ENCODE assay signal across 1 cellular context in the genomic region with DNA sequence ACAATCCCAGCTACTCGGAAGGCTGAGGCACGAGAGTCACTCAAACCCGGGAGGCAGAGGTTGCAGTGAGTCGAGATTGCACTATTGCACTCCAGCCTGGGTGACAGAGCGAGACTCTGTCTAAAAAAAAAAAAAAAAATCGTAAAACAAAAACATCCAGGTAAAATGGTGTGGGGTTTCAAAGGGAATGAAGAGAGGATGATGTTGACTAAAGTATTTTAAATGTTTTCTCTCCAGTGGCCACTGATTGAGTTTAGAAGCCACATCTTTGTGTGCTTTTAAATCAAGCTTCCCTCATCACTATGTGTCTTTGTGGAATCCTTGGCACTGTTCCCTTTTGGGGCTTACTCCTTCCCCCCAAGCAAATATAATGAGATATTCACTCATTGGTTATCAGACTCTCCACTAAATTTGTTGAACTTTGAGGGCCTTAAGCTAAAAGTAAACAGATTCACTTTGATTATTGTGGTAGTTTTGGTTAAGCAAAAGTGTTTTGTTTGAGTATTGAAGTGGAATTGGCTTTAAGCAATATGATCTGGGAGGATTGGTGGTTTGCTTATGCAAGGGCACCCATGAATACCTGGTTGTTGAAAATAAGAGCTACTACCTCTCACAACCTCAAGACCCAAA.
A peak's percentile ranks its signal among the peaks of the same experiment; 100 is the strongest.
TF ChIP-seq lines count a peak whose summit lies in the region.

No MANE protein-coding gene starts in this region.

TF ChIP-seq in HepG2, 621 proteins besides CTCF, POLR2A, EP300 and RAD21 (continued from another document and continues in another):
- TF ChIP-seq, protein P1, sequence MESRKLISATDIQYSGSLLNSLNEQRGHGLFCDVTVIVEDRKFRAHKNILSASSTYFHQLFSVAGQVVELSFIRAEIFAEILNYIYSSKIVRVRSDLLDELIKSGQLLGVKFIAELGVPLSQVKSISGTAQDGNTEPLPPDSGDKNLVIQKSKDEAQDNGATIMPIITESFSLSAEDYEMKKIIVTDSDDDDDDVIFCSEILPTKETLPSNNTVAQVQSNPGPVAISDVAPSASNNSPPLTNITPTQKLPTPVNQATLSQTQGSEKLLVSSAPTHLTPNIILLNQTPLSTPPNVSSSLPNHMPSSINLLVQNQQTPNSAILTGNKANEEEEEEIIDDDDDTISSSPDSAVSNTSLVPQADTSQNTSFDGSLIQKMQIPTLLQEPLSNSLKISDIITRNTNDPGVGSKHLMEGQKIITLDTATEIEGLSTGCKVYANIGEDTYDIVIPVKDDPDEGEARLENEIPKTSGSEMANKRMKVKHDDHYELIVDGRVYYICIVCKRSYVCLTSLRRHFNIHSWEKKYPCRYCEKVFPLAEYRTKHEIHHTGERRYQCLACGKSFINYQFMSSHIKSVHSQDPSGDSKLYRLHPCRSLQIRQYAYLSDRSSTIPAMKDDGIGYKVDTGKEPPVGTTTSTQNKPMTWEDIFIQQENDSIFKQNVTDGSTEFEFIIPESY (CRISPR knock-in tag; IDR thresholded peaks at IDR 0.05) = no peak
- TF ChIP-seq PLRG1 (conservative IDR thresholded peaks at IDR 0.05) (no peak), DBP (CRISPR knock-in tag; IDR thresholded peaks at IDR 0.05; ENCODE audit: not compliant biosample characterization) (no peak), DDIT3 (CRISPR knock-in tag; IDR thresholded peaks at IDR 0.05) (no peak), RFX3 (CRISPR knock-in tag; IDR thresholded peaks at IDR 0.05) (no peak), TEAD3 (CRISPR knock-in tag; optimal IDR thresholded peaks at IDR 0.05; ENCODE audit: borderline replicate concordance) (peak; percentile 7), MATR3 (CRISPR knock-in tag; IDR thresholded peaks at IDR 0.05) (no peak), CCAR2 (optimal IDR thresholded peaks at IDR 0.05; ENCODE audit: low read depth, low read length) (no peak), CREBL2 (CRISPR knock-in tag; IDR thresholded peaks at IDR 0.05; ENCODE audit: borderline replicate concordance) (no peak), ZBTB8A (CRISPR knock-in tag; IDR thresholded peaks at IDR 0.05; ENCODE audit: borderline replicate concordance, low read depth) (no peak), SP2 (CRISPR knock-in tag; IDR thresholded peaks at IDR 0.05) (no peak), RXRB (CRISPR knock-in tag; IDR thresholded peaks at IDR 0.05; ENCODE audit: borderline replicate concordance) (0 out of 2 replicates have a peak, but pooled peaks have one; percentile 34), ZNF10 (CRISPR knock-in tag; IDR thresholded peaks at IDR 0.05; ENCODE audit: borderline replicate concordance, low read depth) (no peak), AKAP8 (CRISPR knock-in tag; IDR thresholded peaks at IDR 0.05) (no peak), ZNF616 (CRISPR knock-in tag; IDR thresholded peaks at IDR 0.05; ENCODE audit: low read depth) (no peak), ESRRA (CRISPR knock-in tag; IDR thresholded peaks at IDR 0.05; ENCODE audit: low read depth) (no peak), ZNF556 (CRISPR knock-in tag; IDR thresholded peaks at IDR 0.05; ENCODE audit: borderline replicate concordance) (no peak), TFDP1 (CRISPR knock-in tag; IDR thresholded peaks at IDR 0.05; ENCODE audit: borderline replicate concordance) (no peak), ZNF292 (CRISPR knock-in tag; IDR thresholded peaks at IDR 0.05; ENCODE audit: borderline replicate concordance, low read depth) (no peak), ZUFSP (CRISPR knock-in tag; IDR thresholded peaks at IDR 0.05; ENCODE audit: borderline replicate concordance) (no peak), PLSCR1 (CRISPR knock-in tag; IDR thresholded peaks at IDR 0.05; ENCODE audit: borderline replicate concordance) (no peak), SP5 (CRISPR knock-in tag; IDR thresholded peaks at IDR 0.05; ENCODE audit: borderline replicate concordance, low read depth) (peak; percentile 54; the same call in 1 of the 2 replicates), JUN (CRISPR knock-in tag; IDR thresholded peaks at IDR 0.05) (no peak), ZNF839 (CRISPR knock-in tag; IDR thresholded peaks at IDR 0.05; ENCODE audit: borderline replicate concordance) (no peak), ZNF768 (CRISPR knock-in tag; IDR thresholded peaks at IDR 0.05) (no peak), ZNF740 (CRISPR knock-in tag; IDR thresholded peaks at IDR 0.05) (no peak), SALL1 (CRISPR knock-in tag; IDR thresholded peaks at IDR 0.05) (no peak), ZNF687 (CRISPR knock-in tag; IDR thresholded peaks at IDR 0.05) (no peak), ONECUT2 (CRISPR knock-in tag; IDR thresholded peaks at IDR 0.05) (no peak), HNRNPL (IDR thresholded peaks at IDR 0.05; ENCODE audit: low read depth, low read length) (no peak), ZNF431 (CRISPR knock-in tag; IDR thresholded peaks at IDR 0.05; ENCODE audit: borderline replicate concordance, low read depth) (no peak), U2AF1 (optimal IDR thresholded peaks at IDR 0.05; ENCODE audit: low read depth, low read length) (no peak), ZNF549 (CRISPR knock-in tag; IDR thresholded peaks at IDR 0.05) (no peak), HOXA3 (CRISPR knock-in tag; IDR thresholded peaks at IDR 0.05) (no peak), ZNF446 (CRISPR knock-in tag; IDR thresholded peaks at IDR 0.05) (no peak), ZNF430 (CRISPR knock-in tag; IDR thresholded peaks at IDR 0.05) (no peak)
- TF ChIP-seq, protein P2, sequence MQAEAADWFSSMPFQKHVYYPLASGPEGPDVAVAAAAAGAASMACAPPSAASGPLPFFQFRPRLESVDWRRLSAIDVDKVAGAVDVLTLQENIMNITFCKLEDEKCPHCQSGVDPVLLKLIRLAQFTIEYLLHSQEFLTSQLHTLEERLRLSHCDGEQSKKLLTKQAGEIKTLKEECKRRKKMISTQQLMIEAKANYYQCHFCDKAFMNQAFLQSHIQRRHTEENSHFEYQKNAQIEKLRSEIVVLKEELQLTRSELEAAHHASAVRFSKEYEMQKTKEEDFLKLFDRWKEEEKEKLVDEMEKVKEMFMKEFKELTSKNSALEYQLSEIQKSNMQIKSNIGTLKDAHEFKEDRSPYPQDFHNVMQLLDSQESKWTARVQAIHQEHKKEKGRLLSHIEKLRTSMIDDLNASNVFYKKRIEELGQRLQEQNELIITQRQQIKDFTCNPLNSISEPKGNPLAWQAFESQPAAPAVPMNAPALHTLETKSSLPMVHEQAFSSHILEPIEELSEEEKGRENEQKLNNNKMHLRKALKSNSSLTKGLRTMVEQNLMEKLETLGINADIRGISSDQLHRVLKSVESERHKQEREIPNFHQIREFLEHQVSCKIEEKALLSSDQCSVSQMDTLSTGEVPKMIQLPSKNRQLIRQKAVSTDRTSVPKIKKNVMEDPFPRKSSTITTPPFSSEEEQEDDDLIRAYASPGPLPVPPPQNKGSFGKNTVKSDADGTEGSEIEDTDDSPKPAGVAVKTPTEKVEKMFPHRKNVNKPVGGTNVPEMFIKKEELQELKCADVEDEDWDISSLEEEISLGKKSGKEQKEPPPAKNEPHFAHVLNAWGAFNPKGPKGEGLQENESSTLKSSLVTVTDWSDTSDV (CRISPR knock-in tag; IDR thresholded peaks at IDR 0.05) = no peak
- TF ChIP-seq, protein P3, sequence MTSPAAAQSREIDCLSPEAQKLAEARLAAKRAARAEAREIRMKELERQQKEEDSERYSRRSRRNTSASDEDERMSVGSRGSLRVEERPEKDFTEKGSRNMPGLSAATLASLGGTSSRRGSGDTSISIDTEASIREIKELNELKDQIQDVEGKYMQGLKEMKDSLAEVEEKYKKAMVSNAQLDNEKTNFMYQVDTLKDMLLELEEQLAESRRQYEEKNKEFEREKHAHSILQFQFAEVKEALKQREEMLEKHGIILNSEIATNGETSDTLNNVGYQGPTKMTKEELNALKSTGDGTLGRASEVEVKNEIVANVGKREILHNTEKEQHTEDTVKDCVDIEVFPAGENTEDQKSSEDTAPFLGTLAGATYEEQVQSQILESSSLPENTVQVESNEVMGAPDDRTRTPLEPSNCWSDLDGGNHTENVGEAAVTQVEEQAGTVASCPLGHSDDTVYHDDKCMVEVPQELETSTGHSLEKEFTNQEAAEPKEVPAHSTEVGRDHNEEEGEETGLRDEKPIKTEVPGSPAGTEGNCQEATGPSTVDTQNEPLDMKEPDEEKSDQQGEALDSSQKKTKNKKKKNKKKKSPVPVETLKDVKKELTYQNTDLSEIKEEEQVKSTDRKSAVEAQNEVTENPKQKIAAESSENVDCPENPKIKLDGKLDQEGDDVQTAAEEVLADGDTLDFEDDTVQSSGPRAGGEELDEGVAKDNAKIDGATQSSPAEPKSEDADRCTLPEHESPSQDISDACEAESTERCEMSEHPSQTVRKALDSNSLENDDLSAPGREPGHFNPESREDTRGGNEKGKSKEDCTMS (CRISPR knock-in tag; conservative IDR thresholded peaks at IDR 0.05) = no peak
- TF ChIP-seq, protein P4, sequence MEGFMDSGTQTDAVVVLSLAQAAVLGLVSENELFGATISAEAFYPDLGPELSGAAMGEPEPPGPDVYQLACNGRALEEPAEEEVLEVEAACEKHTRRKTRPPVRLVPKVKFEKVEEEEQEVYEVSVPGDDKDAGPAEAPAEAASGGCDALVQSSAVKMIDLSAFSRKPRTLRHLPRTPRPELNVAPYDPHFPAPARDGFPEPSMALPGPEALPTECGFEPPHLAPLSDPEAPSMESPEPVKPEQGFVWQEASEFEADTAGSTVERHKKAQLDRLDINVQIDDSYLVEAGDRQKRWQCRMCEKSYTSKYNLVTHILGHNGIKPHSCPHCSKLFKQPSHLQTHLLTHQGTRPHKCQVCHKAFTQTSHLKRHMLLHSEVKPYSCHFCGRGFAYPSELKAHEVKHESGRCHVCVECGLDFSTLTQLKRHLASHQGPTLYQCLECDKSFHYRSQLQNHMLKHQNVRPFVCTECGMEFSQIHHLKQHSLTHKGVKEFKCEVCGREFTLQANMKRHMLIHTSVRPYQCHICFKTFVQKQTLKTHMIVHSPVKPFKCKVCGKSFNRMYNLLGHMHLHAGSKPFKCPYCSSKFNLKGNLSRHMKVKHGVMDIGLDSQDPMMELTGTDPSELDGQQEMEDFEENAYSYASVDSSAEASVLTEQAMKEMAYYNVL (CRISPR knock-in tag; IDR thresholded peaks at IDR 0.05; ENCODE audit: borderline replicate concordance) = no peak
